1 cellular context compared by ENCODE assay signal in genomic region chr12:127496255-127496654, GRCh38.
TF ChIP-seq lines count a peak whose summit lies in the region.

No MANE protein-coding gene starts in this region.

TF ChIP-seq in HepG2, 621 proteins besides CTCF, POLR2A, EP300 and RAD21 (continued from another document):
- no peak for TF ChIP-seq SNAPC4 (CRISPR knock-in tag; IDR thresholded peaks at IDR 0.05)
- TF ChIP-seq, protein P1, sequence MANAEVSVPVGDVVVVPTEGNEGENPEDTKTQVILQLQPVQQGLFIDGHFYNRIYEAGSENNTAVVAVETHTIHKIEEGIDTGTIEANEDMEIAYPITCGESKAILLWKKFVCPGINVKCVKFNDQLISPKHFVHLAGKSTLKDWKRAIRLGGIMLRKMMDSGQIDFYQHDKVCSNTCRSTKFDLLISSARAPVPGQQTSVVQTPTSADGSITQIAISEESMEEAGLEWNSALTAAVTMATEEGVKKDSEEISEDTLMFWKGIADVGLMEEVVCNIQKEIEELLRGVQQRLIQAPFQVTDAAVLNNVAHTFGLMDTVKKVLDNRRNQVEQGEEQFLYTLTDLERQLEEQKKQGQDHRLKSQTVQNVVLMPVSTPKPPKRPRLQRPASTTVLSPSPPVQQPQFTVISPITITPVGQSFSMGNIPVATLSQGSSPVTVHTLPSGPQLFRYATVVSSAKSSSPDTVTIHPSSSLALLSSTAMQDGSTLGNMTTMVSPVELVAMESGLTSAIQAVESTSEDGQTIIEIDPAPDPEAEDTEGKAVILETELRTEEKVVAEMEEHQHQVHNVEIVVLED (CRISPR knock-in tag; IDR thresholded peaks at IDR 0.05; ENCODE audit: borderline replicate concordance) = no peak
- no peak for TF ChIP-seq ZNF235 (CRISPR knock-in tag; IDR thresholded peaks at IDR 0.05; ENCODE audit: borderline replicate concordance)
TF ChIP-seq in HepG2: peak in this region for 0.
